9 cellular contexts compared by ENCODE assay signal in genomic region chr1:204079608-204079999, GRCh38. TPM values are rescaled to one million over a fixed set of nuclear protein-coding genes. Genes with fewer than 3 reads are reported as not detected.
DNase-seq lines count a peak whose midpoint lies in the region; ATAC-seq and TF ChIP-seq lines count a peak whose summit lies in the region.
"Had no signal": no experiment of that assay in that cellular context is flagged by ENCODE, and none has a peak within 500 bp of the region (broad histone marks: within the 10 kb centered on the region; RNA-seq: fewer than 3 reads in every experiment).

No MANE protein-coding gene starts in this region.

- H2BK120ac ChIP-seq in mesendoderm (ENCODE audit: low read depth, low read length) = no peak overlapping the region

- H3K4me1 ChIP-seq in cardiac muscle cell (ENCODE audit: low read depth) (peaks cover 56% of the 10 kb centered on the region), mesendoderm (ENCODE audit: control insufficient read depth, low read depth, low read length) (peaks cover 21% of the 10 kb centered on the region), uterus (peaks cover 24 to 61% of the 10 kb centered on the region in 2 donors)

- peak overlapping the region; percentile 61 for H3K4ac ChIP-seq in mesendoderm (ENCODE audit: low read depth, low read length)

- H3K27me3 ChIP-seq in cardiac muscle cell (no peaks in the 10 kb centered on the region), mesendoderm (ENCODE audit: insufficient read depth, low read length, poor library complexity) (no peaks in the 10 kb centered on the region), uterus (no peaks in the 10 kb centered on the region)

- no peak overlapping the region for H2BK15ac ChIP-seq in mesendoderm (replicated peaks; ENCODE audit: low read depth)

- H3K9ac ChIP-seq in mesendoderm (ENCODE audit: low read length) = peak overlapping the region; percentile 56

- peak overlapping the region; percentile 18 for H3K4me2 ChIP-seq in mesendoderm (ENCODE audit: low read length)

- intact Hi-C loops in left cardiac atrium (cut with DNase I) (no loop called here), uterus (cut with DNase I; ENCODE audit: low total_unique reads) (no loop called here)

- peaks cover 8% of the 10 kb centered on the region for H3K79me1 ChIP-seq in mesendoderm (ENCODE audit: low read length)

- peak overlapping the region; percentile 85 for H3K56ac ChIP-seq in mesendoderm (ENCODE audit: low read length)

- H3K27ac ChIP-seq in cardiac muscle cell (peak overlapping the region; percentile 89), cingulate gyrus (ENCODE audit: low read depth, low read length) (peak overlapping the region; percentile 67), mesendoderm (ENCODE audit: low read depth, low read length) (peak overlapping the region; percentile 60), uterus (peak overlapping the region; percentile 94 to 99)

- H3K36me3 ChIP-seq in cardiac muscle cell (no peaks in the 10 kb centered on the region), mesendoderm (ENCODE audit: control insufficient read depth, insufficient read depth, low read length) (no peaks in the 10 kb centered on the region), uterus (no peaks in the 10 kb centered on the region)

- peak overlapping the region; percentile 91 for H3K23ac ChIP-seq in mesendoderm (ENCODE audit: low read length)

- ATAC-seq in left cardiac atrium (no peak), HG03439 (IDR thresholded peaks at IDR 0.05; ENCODE audit: unreplicated experiment) (no peak)

- no CpG with 5 or more reads among the region's 3 CpGs for WGBS in mesendoderm (ENCODE audit: extremely low coverage, insufficient coverage, low lambda C conversion rate)

- H2AK5ac ChIP-seq in mesendoderm (ENCODE audit: low read length) = peak overlapping the region; percentile 60

- H3K18ac ChIP-seq in mesendoderm (ENCODE audit: low read length) = peak overlapping the region; percentile 85

- no peaks in the 10 kb centered on the region for H3K9me3 ChIP-seq in cardiac muscle cell (ENCODE audit: low read depth)
- no peaks in the 10 kb centered on the region for H3K9me3 ChIP-seq in uterus

- TF ChIP-seq CTCF in cardiac muscle cell (IDR thresholded peaks at IDR 0.05; ENCODE audit: low read depth, low read length) (no peak), uterus (IDR thresholded peaks at IDR 0.05) (no peak)

- no peak for TF ChIP-seq POLR2A in uterus (IDR thresholded peaks at IDR 0.05)

- H3K79me2 ChIP-seq in mesendoderm (ENCODE audit: control insufficient read depth, insufficient read depth, low read length) = peaks cover 68% of the 10 kb centered on the region

- no peak overlapping the region for H4K5ac ChIP-seq in mesendoderm (ENCODE audit: low read length)

- H3K4me3 ChIP-seq in cardiac muscle cell (no peak overlapping the region), mesendoderm (ENCODE audit: low read length) (no peak overlapping the region), uterus (no peak overlapping the region)

- H4K8ac ChIP-seq in mesendoderm (ENCODE audit: low read depth, low read length) = no peak overlapping the region

- peak overlapping the region; percentile 87 for H2BK5ac ChIP-seq in mesendoderm (ENCODE audit: low read length)

- no peak for DNase-seq in cardiac muscle cell (ENCODE audit: low read depth in 1 of 2, low spot score in 1 of 2)
- no peak for DNase-seq in left cardiac atrium
- peak; percentile 78 for DNase-seq in mesendoderm
- DNase-seq in uterus = no peak
- no peak for DNase-seq in NCI-H1105 treated with DMSO at 0.1 percent for 48 hours (lab: John Stamatoyannopoulos, UW)
- no peak for DNase-seq in COR-L47 (lab: John Stamatoyannopoulos, UW)
- DNase-seq: stimulated activated naive CD4-positive, alpha-beta T cell had no signal

RNA-seq across cellular contexts. Expression of gene SOX13, which starts 6.7 kb away (rescaled TPM):
- total RNA-seq in cardiac muscle cell (33.8 and 39.7 TPM in 2 replicates), left cardiac atrium (10 to 100 TPM; 14.0 to 14.4 TPM), uterus (100 to 1,000 TPM in 1 of 4 donors, 10 to 100 TPM in 3; 15.7 to 139 (median 37.9) TPM)
- polyA plus RNA-seq in cardiac muscle cell = 34.8 and 45.2 TPM in 2 replicates
- polyA plus RNA-seq in mesendoderm (2013, experiment 1 of 2) = 31.8 TPM
- polyA plus RNA-seq in mesendoderm (2013, experiment 2 of 2) = 31.5 TPM
